ENCODE assay signal across 8 cellular contexts in genomic region chr14:77053046-77053841, GRCh38. TPM values are rescaled to one million over a fixed set of nuclear protein-coding genes. Genes with fewer than 3 reads are reported as not detected.
DNase-seq lines count a peak whose midpoint lies in the region; ATAC-seq and TF ChIP-seq lines count a peak whose summit lies in the region.

No MANE protein-coding gene starts in this region.

- no peaks in the 10 kb centered on the region for H3K9me3 ChIP-seq in DND-41 (ENCODE audit: insufficient read depth, low read length, severe bottlenecking)
- no peaks in the 10 kb centered on the region for H3K9me3 ChIP-seq in SJSA1 (replicated peaks)
- H3K9me3 ChIP-seq in sigmoid colon: peaks cover 0 to 5% (median 0%) of the 10 kb centered on the region in 4 donors

- no peaks in the 10 kb centered on the region for H3K79me2 ChIP-seq in DND-41 (ENCODE audit: insufficient read depth, low read length)

- peak; percentile 86 for DNase-seq in DND-41
- peak; percentile 69 to 78 for DNase-seq in SJSA1 (ENCODE audit: low read depth in 1 of 2, low spot score in 2 of 2)
- DNase-seq in activated naive CD4-positive, alpha-beta T cell treated with anti-CD3 and anti-CD28 coated beads, Interleukin-2, amount 50 U/mL, for 16 hours: peak; percentile 78
- peak; percentile 85 for DNase-seq in cardiac septum (ENCODE audit: low spot score)
- peak; percentile 88 for DNase-seq in sigmoid colon
- no peak for DNase-seq in medulla oblongata (ENCODE audit: extremely low spot score)
- no peak for DNase-seq in cortex of kidney (lab: John Stamatoyannopoulos, UW)

- H3K9ac ChIP-seq in DND-41 (ENCODE audit: low read depth, low read length): 0 out of 2 replicates have a peak overlapping the region, but pooled peaks have one; percentile 13

- H3K27ac ChIP-seq in DND-41 (ENCODE audit: low read length) (peak overlapping the region; percentile 56), SJSA1 (no peak overlapping the region), sigmoid colon (peak overlapping the region; percentile 48 to 86 (median 84))

- intact Hi-C loops in cardiac septum (cut with DNase I) (loop anchor here (1.0 to 2.0 kb wide), 2 partner anchors 106 to 140 kb away; no protein-coding TSS in a partner anchor), sigmoid colon (cut with DNase I) (loop anchor here (1.0 to 5.0 kb wide), 3 partner anchors 36 to 140 kb away; no protein-coding TSS in a partner anchor)

- no peaks in the 10 kb centered on the region for H4K20me1 ChIP-seq in DND-41 (ENCODE audit: insufficient read depth, low read length)

- ATAC-seq in DND-41 (ENCODE audit: insufficient read depth, low read depth): peak; percentile 99
- peak; percentile 65 for ATAC-seq in HG03159 (IDR thresholded peaks at IDR 0.05; ENCODE audit: unreplicated experiment)

- peaks cover 4% of the 10 kb centered on the region; the same call in 1 of the 2 replicates for H3K4me1 ChIP-seq in DND-41 (ENCODE audit: insufficient read depth, low read length)
- H3K4me1 ChIP-seq in SJSA1 (replicated peaks): peaks cover 4% of the 10 kb centered on the region
- H3K4me1 ChIP-seq in sigmoid colon: peaks cover 0 to 29% (median 25%) of the 10 kb centered on the region in 4 donors

- H3K27me3 ChIP-seq in DND-41 (ENCODE audit: insufficient read depth, low read length, poor library complexity): no peaks in the 10 kb centered on the region
- no peaks in the 10 kb centered on the region for H3K27me3 ChIP-seq in SJSA1 (replicated peaks)
- no peaks in the 10 kb centered on the region for H3K27me3 ChIP-seq in sigmoid colon

- TF ChIP-seq EP300 in sigmoid colon (IDR thresholded peaks at IDR 0.05): peak in 1 of 4 donors; percentile 15

- H2AFZ ChIP-seq in DND-41 (ENCODE audit: low read depth, low read length): no peak overlapping the region

- H3K4me3 ChIP-seq in DND-41 (ENCODE audit: low read depth in 1 of 2, low read length in 2 of 2) (no peak overlapping the region), SJSA1 (no peak overlapping the region), sigmoid colon (no peak overlapping the region)

- WGBS in sigmoid colon, 2 donors: 39 to 41% methylated on average over 21 of the region's 21 CpGs

- H3K36me3 ChIP-seq in DND-41 (ENCODE audit: insufficient read depth, low read length) (no peaks in the 10 kb centered on the region), SJSA1 (no peaks in the 10 kb centered on the region), sigmoid colon (no peaks in the 10 kb centered on the region)

- TF ChIP-seq POLR2A in sigmoid colon (IDR thresholded peaks at IDR 0.05): no peak

- TF ChIP-seq CTCF in DND-41 (IDR thresholded peaks at IDR 0.05; ENCODE audit: borderline replicate concordance, extremely low read depth, low read length, poor library complexity, severe bottlenecking) (peak; percentile 99), sigmoid colon (IDR thresholded peaks at IDR 0.05) (peak; percentile 92 to 97 (median 96))

- H3K4me2 ChIP-seq in DND-41 (ENCODE audit: insufficient read depth, low read length): no peak overlapping the region

RNA-seq across cellular contexts. Expression of gene IRF2BPL, which starts 24.7 kb away (rescaled TPM):
- 9.8 and 16.4 TPM in 2 replicates for total RNA-seq in SJSA1 (2014; rRNA removed; shearing (Covaris generic))
- total RNA-seq in cardiac septum (46.0 TPM), sigmoid colon (10 to 100 TPM; 34.7 to 63.1 (median 57.9) TPM)
- 10 to 100 TPM in 1 of 3 donors, 1 to 10 TPM in 2; 3.0 to 13.8 (median 6.6) TPM for polyA plus RNA-seq in sigmoid colon

RNA-seq across cellular contexts. Expression of gene CIPC, which starts 44.8 kb away (rescaled TPM):
- total RNA-seq in SJSA1 (2014; rRNA removed; shearing (Covaris generic)): 8.8 and 11.0 TPM in 2 replicates
- total RNA-seq in cardiac septum (45.9 TPM), sigmoid colon (10 to 100 TPM; 59.7 to 96.1 (median 77.7) TPM)
- polyA plus RNA-seq in sigmoid colon: 10 to 100 TPM; 14.8 to 21.0 (median 18.0) TPM

Comparison
In these comparisons a context has a peak if more than half of its experiments do, and no peak if none do; other contexts are left out.
1. DNase-seq: peak in DND-41 (single experiment), SJSA1 (2 of 2), activated naive CD4-positive, alpha-beta T cell treated with anti-CD3 and anti-CD28 coated beads, Interleukin-2, amount 50 U/mL, for 16 hours (single experiment), cardiac septum (single experiment) and sigmoid colon (single experiment); none in medulla oblongata (single experiment) and cortex of kidney (single experiment).